Comparison of ENCODE assay signal across 11 cellular contexts in the genomic region with DNA sequence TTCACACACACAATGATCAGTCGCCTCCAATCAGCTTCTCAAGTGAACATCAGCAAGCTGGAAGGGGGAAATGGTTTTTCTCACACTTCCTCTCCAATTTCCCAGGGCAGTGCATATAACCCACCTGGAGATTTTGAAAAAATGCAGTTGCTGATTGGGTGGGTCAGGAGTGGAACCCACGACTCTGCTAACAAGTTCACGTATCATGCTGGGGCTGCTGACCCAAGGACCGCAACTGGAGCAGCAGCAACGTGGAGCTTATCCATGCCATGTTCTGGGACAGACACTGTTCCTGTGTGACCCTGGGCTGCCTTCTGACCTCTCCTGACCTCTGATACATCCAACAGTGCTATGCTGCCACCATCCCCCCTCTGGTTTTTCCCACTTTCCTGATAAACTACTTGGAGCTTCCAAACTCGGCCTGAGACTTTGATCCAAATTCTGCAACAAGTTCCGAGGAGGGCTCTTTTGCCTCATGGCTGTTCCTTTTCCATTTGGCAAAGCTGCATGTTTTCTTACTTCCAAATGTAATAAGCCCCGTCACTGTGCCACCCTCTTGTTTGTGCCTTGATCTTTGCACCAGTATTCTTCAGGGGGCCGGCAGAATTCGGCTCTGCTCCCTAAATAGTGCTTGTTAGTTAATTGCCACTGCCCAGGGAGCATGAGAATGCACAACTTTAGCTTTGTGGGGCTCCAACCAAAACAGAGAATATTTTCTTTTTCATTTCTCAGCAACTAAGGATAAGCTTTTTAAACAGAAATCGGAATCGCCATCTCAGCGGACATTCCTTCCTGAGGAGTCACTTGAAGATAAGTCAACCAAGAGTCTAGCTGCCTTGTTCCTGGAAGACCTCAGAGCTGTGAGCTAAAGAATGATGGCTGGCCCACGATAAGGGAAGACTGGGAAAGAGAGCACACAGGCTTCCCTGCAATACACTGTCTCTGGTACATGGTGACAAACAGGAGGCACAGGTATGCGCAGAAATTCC.
DNase-seq lines count a peak whose midpoint lies in the region; ATAC-seq and TF ChIP-seq lines count a peak whose summit lies in the region.
"Had no signal": no experiment of that assay in that cellular context is flagged by ENCODE, and none has a peak within 500 bp of the region (broad histone marks: within the 10 kb centered on the region; RNA-seq: fewer than 3 reads in every experiment).

No MANE protein-coding gene starts in this region.

- H3K14ac ChIP-seq in trophoblast cell (ENCODE audit: low read length): no peak overlapping the region

- no peak overlapping the region for H3K18ac ChIP-seq in trophoblast cell (ENCODE audit: low read length)

- H3K4me1 ChIP-seq in CD8-positive, alpha-beta T cell (ENCODE audit: insufficient read depth, low read length): peaks cover 24% of the 10 kb centered on the region
- peaks cover 51% of the 10 kb centered on the region for H3K4me1 ChIP-seq in Loucy (ENCODE audit: insufficient read depth, low read length, poor library complexity, severe bottlenecking)
- H3K4me1 ChIP-seq in trophoblast cell (ENCODE audit: control insufficient read depth in 1 of 2, insufficient read depth in 2 of 2, low read length in 2 of 2): peaks cover 5 to 15% of the 10 kb centered on the region in 2 experiments

- no peak for TF ChIP-seq CTCF in CD8-positive, alpha-beta T cell (IDR thresholded peaks at IDR 0.05)
- TF ChIP-seq CTCF in Loucy (conservative IDR thresholded peaks at IDR 0.05; ENCODE audit: low read length): no peak
- no peak for TF ChIP-seq CTCF in dorsolateral prefrontal cortex (IDR thresholded peaks at IDR 0.05 in 54 of 56, conservative IDR thresholded peaks at IDR 0.05 in 2 of 56; ENCODE audit: low read depth in 1 of 56, partially characterized antibody in 56 of 56)

- H3K27ac Mint-ChIP-seq in CD8-positive, alpha-beta T cell: peak overlapping the region; percentile 95

- peaks cover 52% of the 10 kb centered on the region for H3K4me1 Mint-ChIP-seq in CD8-positive, alpha-beta T cell (ENCODE audit: low read depth)

- no peaks in the 10 kb centered on the region for H3K27me3 ChIP-seq in CD8-positive, alpha-beta T cell (ENCODE audit: insufficient read depth, low read length)
- no peaks in the 10 kb centered on the region for H3K27me3 ChIP-seq in Loucy (ENCODE audit: insufficient read depth, low read length, poor library complexity, severe bottlenecking)
- no peaks in the 10 kb centered on the region for H3K27me3 ChIP-seq in dorsolateral prefrontal cortex
- no peaks in the 10 kb centered on the region for H3K27me3 ChIP-seq in trophoblast cell (ENCODE audit: insufficient read depth, low read length)
- H3K27me3 ChIP-seq: suprapubic skin had no signal

- ATAC-seq in CD8-positive, alpha-beta T cell: no peak

- H3K79me2 ChIP-seq in Loucy (ENCODE audit: insufficient read depth, low read length) (peaks cover 32% of the 10 kb centered on the region), trophoblast cell (ENCODE audit: control insufficient read depth, insufficient read depth, low read length, poor library complexity) (no peaks in the 10 kb centered on the region)

- H4K12ac ChIP-seq in trophoblast cell (ENCODE audit: low read depth, low read length): no peak overlapping the region

- intact Hi-C loops in CD8-positive, alpha-beta T cell (cut with DNase I, micrococcal nuclease): loop anchor here (1.0 to 10.0 kb wide), 5 partner anchors 97 to 600 kb away; partner anchors contain the start of genes KBTBD8 (in 1 of the 2), LRIG1 (in 1 of the 2) and SLC25A26 (in 1 of the 2)
- intact Hi-C loops in dorsolateral prefrontal cortex (cut with DNase I): no loop called here

- H3K27me3 Mint-ChIP-seq in CD8-positive, alpha-beta T cell (ENCODE audit: low read depth): no peaks in the 10 kb centered on the region

- DNase-seq in CD8-positive, alpha-beta T cell: no peak
- DNase-seq in dorsolateral prefrontal cortex (peak in 3 of 10 donors; percentile 9 to 21 (median 21)), trophoblast cell (peak; percentile 78 to 79), GOT3 (lab: John Stamatoyannopoulos, UW) (no peak), T-helper 9 cell (no peak), AG08395 (ENCODE audit: low spot score) (no peak), NCI-H1436 (lab: John Stamatoyannopoulos, UW) (no peak)
- DNase-seq: NCI-H2107, SW 1271 had no signal

- H3K9ac ChIP-seq in Loucy (ENCODE audit: low read depth, low read length, poor library complexity, severe bottlenecking) (peak overlapping the region; percentile 51), trophoblast cell (ENCODE audit: low read length) (no peak overlapping the region)

- H3K36me3 Mint-ChIP-seq in CD8-positive, alpha-beta T cell: peaks cover 50% of the 10 kb centered on the region

- H3F3A ChIP-seq in Loucy (ENCODE audit: low read depth): peaks cover 25% of the 10 kb centered on the region

- H3K4me3 ChIP-seq in CD8-positive, alpha-beta T cell (ENCODE audit: low read depth, low read length): no peak overlapping the region
- H3K4me3 ChIP-seq in Loucy (ENCODE audit: low read length, poor library complexity, severe bottlenecking): peak overlapping the region; percentile 72
- H3K4me3 ChIP-seq in dorsolateral prefrontal cortex: no peak overlapping the region
- no peak overlapping the region for H3K4me3 ChIP-seq in trophoblast cell (ENCODE audit: low read depth, low read length)
- H3K4me3 ChIP-seq: suprapubic skin had no signal

- H3K23ac ChIP-seq in trophoblast cell (ENCODE audit: low read length): no peak overlapping the region

- no peak overlapping the region for H2BK12ac ChIP-seq in trophoblast cell (ENCODE audit: low read length)

- WGBS in trophoblast cell (ENCODE audit: extremely low coverage, insufficient coverage, insufficient read length): no CpG with 5 or more reads among the region's 15 CpGs

- H3K36me3 ChIP-seq in CD8-positive, alpha-beta T cell (ENCODE audit: insufficient read depth, low read length): no peaks in the 10 kb centered on the region
- H3K36me3 ChIP-seq in Loucy (ENCODE audit: insufficient read depth, low read length) (peaks cover 67% of the 10 kb centered on the region; the same call in 1 of the 2 replicates), trophoblast cell (ENCODE audit: control insufficient read depth in 1 of 2, insufficient read depth in 2 of 2, low read length in 2 of 2) (no peaks in the 10 kb centered on the region)

- H2AFZ ChIP-seq in Loucy (ENCODE audit: low read length) (no peak overlapping the region), trophoblast cell (ENCODE audit: insufficient read depth, low read length, poor library complexity) (no peak overlapping the region)

- no peaks in the 10 kb centered on the region for H3K9me3 Mint-ChIP-seq in CD8-positive, alpha-beta T cell

- H4K8ac ChIP-seq in trophoblast cell (ENCODE audit: low read depth, low read length): no peak overlapping the region

- H3K9me2 ChIP-seq in Loucy (replicated peaks; ENCODE audit: low read depth, low read length): no peaks in the 10 kb centered on the region

- H3K79me1 ChIP-seq in trophoblast cell (ENCODE audit: low read length): peaks cover 6% of the 10 kb centered on the region

- H2BK5ac ChIP-seq in trophoblast cell (ENCODE audit: low read depth, low read length, poor library complexity): no peak overlapping the region

- H2BK120ac ChIP-seq in trophoblast cell (ENCODE audit: insufficient read depth, low read length, poor library complexity): no peak overlapping the region

- H4K20me1 ChIP-seq in Loucy (ENCODE audit: insufficient read depth, low read length, poor library complexity, severe bottlenecking): no peaks in the 10 kb centered on the region

- no peak overlapping the region for H3K4ac ChIP-seq in trophoblast cell (ENCODE audit: low read depth, low read length)

- H3K4me3 Mint-ChIP-seq in CD8-positive, alpha-beta T cell: peak overlapping the region; percentile 85

- peak overlapping the region; percentile 87 for H3K4me2 ChIP-seq in Loucy (ENCODE audit: low read depth, low read length, poor library complexity, severe bottlenecking)
- H3K4me2 ChIP-seq in trophoblast cell (ENCODE audit: low read length): no peak overlapping the region

- H4K91ac ChIP-seq in trophoblast cell (ENCODE audit: low read depth, low read length): no peak overlapping the region

- CTCF ChIA-PET in CD8-positive, alpha-beta T cell (lab: Charles Lee): interaction anchor here (0.8 to 2.6 kb wide), 14 partner anchors 10 to 577 kb away, joined by 3 to 28 read pairs (median 4); no protein-coding TSS in a partner anchor

- H3K27ac ChIP-seq in CD8-positive, alpha-beta T cell (ENCODE audit: low read depth, low read length): peak overlapping the region; percentile 57
- peak overlapping the region in 47 of 59 donors; percentile 2 to 90 (median 55) for H3K27ac ChIP-seq in dorsolateral prefrontal cortex
- H3K27ac ChIP-seq in trophoblast cell (ENCODE audit: low read depth, low read length): no peak overlapping the region

- H2AK5ac ChIP-seq in trophoblast cell (ENCODE audit: low read length): no peak overlapping the region

- no peaks in the 10 kb centered on the region for H3K9me3 ChIP-seq in CD8-positive, alpha-beta T cell (ENCODE audit: low read length)
- H3K9me3 ChIP-seq in Loucy (ENCODE audit: insufficient read depth, low read depth, low read length): no peaks in the 10 kb centered on the region
- H3K9me3 ChIP-seq in trophoblast cell (ENCODE audit: insufficient read depth, low read depth, low read length): no peaks in the 10 kb centered on the region
- H3K9me3 ChIP-seq: suprapubic skin had no signal

- POLR2A ChIA-PET in CD8-positive, alpha-beta T cell (lab: Charles Lee): interaction anchor here (0.5 to 1.7 kb wide), 11 partner anchors 10 to 189 kb away, joined by 3 to 6 read pairs (median 4); partner anchors contain the start of gene LRIG1

Comparison
In these comparisons a context has a peak if more than half of its experiments do, and no peak if none do; other contexts are left out.
1. DNase-seq: peak in trophoblast cell (2 of 2); none in CD8-positive, alpha-beta T cell (0 of 7), GOT3 (single experiment), T-helper 9 cell (single experiment), AG08395 (single experiment) and NCI-H1436 (single experiment).
2. intact Hi-C loops: an anchor here in CD8-positive, alpha-beta T cell (1.0 to 10.0 kb wide); none called in dorsolateral prefrontal cortex.